Comparison of ENCODE assay signal across 21 cellular contexts in genomic region chr4:142706381-142706780, GRCh38.
DNase-seq lines count a peak whose midpoint lies in the region; ATAC-seq and TF ChIP-seq lines count a peak whose summit lies in the region.
"Had no signal": no experiment of that assay in that cellular context is flagged by ENCODE, and none has a peak within 500 bp of the region (broad histone marks: within the 10 kb centered on the region; RNA-seq: fewer than 3 reads in every experiment).

No MANE protein-coding gene starts in this region.

- peaks cover 3% of the 10 kb centered on the region for H3K36me3 Mint-ChIP-seq in CD4-positive, CD25-positive, alpha-beta regulatory T cell
- H3K36me3 Mint-ChIP-seq in activated CD4-positive, alpha-beta memory T cell treated with anti-CD3 and anti-CD28 coated beads, Interleukin-2, amount 10 ng/mL, durations not matched to agents 7 days and 5 days (ENCODE audit: low read depth) = peaks cover 17% of the 10 kb centered on the region
- H3K36me3 Mint-ChIP-seq: CD14-positive monocyte had no signal

- CTCF ChIA-PET in OCI-LY7 (lab: Charles Lee; ENCODE audit: unreplicated experiment) = no interaction called here
- CTCF ChIA-PET in activated CD4-positive, alpha-beta memory T cell treated with anti-CD3 and anti-CD28 coated beads, Interleukin-2, amount 10 ng/mL, durations not matched to agents 7 days and 5 days (lab: Charles Lee) = interaction anchor here (0.9 kb wide), 1 partner anchor 140 kb away, joined by 3 read pairs; the partner anchor contains the start of gene INPP4B

- peaks cover 2 to 8% of the 10 kb centered on the region in 2 experiments for H3K9me3 ChIP-seq in CD4-positive, CD25-positive, alpha-beta regulatory T cell (ENCODE audit: control insufficient read depth in 2 of 2, low read length in 2 of 2)
- H3K9me3 ChIP-seq in OCI-LY7 (ENCODE audit: low read length) = no peaks in the 10 kb centered on the region
- H3K9me3 ChIP-seq: A549, BE2C had no signal

- no peaks in the 10 kb centered on the region for H3K27me3 ChIP-seq in CD4-positive, CD25-positive, alpha-beta regulatory T cell (ENCODE audit: control insufficient read depth, insufficient read depth, low read length)
- H3K27me3 ChIP-seq: BE2C; BLaER1 treated with 17β-estradiol and CSF1 and Interleukin-3, amounts not matched to agents 10 nM and 100 nM had no signal

- H3K4me1 Mint-ChIP-seq in CD4-positive, CD25-positive, alpha-beta regulatory T cell = peaks cover 12 to 24% (median 21%) of the 10 kb centered on the region in 4 donors
- H3K4me1 Mint-ChIP-seq in activated CD4-positive, alpha-beta memory T cell treated with anti-CD3 and anti-CD28 coated beads, Interleukin-2, amount 10 ng/mL, durations not matched to agents 7 days and 5 days = peaks cover 19% of the 10 kb centered on the region

- intact Hi-C loops in OCI-LY7 (cut with micrococcal nuclease; ENCODE audit: unreplicated experiment) = no loop called here

- peaks cover 62% of the 10 kb centered on the region for H3K4me1 ChIP-seq in CD4-positive, CD25-positive, alpha-beta regulatory T cell (ENCODE audit: control insufficient read depth, insufficient read depth, low read length, poor library complexity, severe bottlenecking)
- no peaks in the 10 kb centered on the region for H3K4me1 ChIP-seq in OCI-LY7 (ENCODE audit: insufficient read depth, low read length, poor library complexity, severe bottlenecking)
- H3K4me1 ChIP-seq: A549, BE2C had no signal

- H4K20me1 ChIP-seq in OCI-LY7 (ENCODE audit: insufficient read depth, low read length) = no peaks in the 10 kb centered on the region
- H4K20me1 ChIP-seq: BLaER1 treated with 17β-estradiol and CSF1 and Interleukin-3, amounts not matched to agents 10 nM and 100 nM had no signal

- no peak for TF ChIP-seq CTCF in OCI-LY7 (conservative IDR thresholded peaks at IDR 0.05; ENCODE audit: low read length)

- no peaks in the 10 kb centered on the region for H3K9me2 ChIP-seq in OCI-LY7 (ENCODE audit: insufficient read depth, low read length)

- H2AFZ ChIP-seq in OCI-LY7 (ENCODE audit: low read length) = no peak overlapping the region
- H2AFZ ChIP-seq: GM23248 had no signal

- H3K36me3 ChIP-seq in CD4-positive, CD25-positive, alpha-beta regulatory T cell (ENCODE audit: control insufficient read depth, insufficient read depth, low read length) = no peaks in the 10 kb centered on the region
- H3K36me3 ChIP-seq in OCI-LY7 (ENCODE audit: insufficient read depth, low read length) = no peaks in the 10 kb centered on the region
- H3K36me3 ChIP-seq: BE2C; BLaER1 treated with 17β-estradiol and CSF1 and Interleukin-3, amounts not matched to agents 10 nM and 100 nM had no signal

- H3K4me3 ChIP-seq in CD4-positive, CD25-positive, alpha-beta regulatory T cell (ENCODE audit: low read depth, low read length) = no peak overlapping the region
- no peak overlapping the region for H3K4me3 ChIP-seq in OCI-LY7 (ENCODE audit: low read depth, low read length, poor library complexity, severe bottlenecking)
- H3K4me3 ChIP-seq: A549; BLaER1 treated with 17β-estradiol and CSF1 and Interleukin-3, amounts not matched to agents 10 nM and 100 nM; GM23248 had no signal

- H3K9me3 Mint-ChIP-seq in CD4-positive, CD25-positive, alpha-beta regulatory T cell = peaks cover 0 to 18% (median 7%) of the 10 kb centered on the region in 7 donors
- peaks cover 16% of the 10 kb centered on the region for H3K9me3 Mint-ChIP-seq in activated CD4-positive, alpha-beta memory T cell treated with anti-CD3 and anti-CD28 coated beads, Interleukin-2, amount 10 ng/mL, durations not matched to agents 7 days and 5 days

- H3K27ac ChIP-seq in CD4-positive, CD25-positive, alpha-beta regulatory T cell (ENCODE audit: insufficient read depth, low read length, poor library complexity, severe bottlenecking) = peak overlapping the region; percentile 26
- H3K27ac ChIP-seq in OCI-LY7 (ENCODE audit: low read depth, low read length, poor library complexity, severe bottlenecking) = no peak overlapping the region
- H3K27ac ChIP-seq: A549; BLaER1 treated with 17β-estradiol and CSF1 and Interleukin-3, amounts not matched to agents 10 nM and 100 nM; GM23248 had no signal

- no peak overlapping the region for H3K4me2 ChIP-seq in OCI-LY7 (ENCODE audit: low read length)
- H3K4me2 ChIP-seq: A549 had no signal

- no peak for ATAC-seq in CD4-positive, CD25-positive, alpha-beta regulatory T cell (ENCODE audit: low read depth in 2 of 2)
- ATAC-seq: A549; CD8-positive, alpha-beta T cell had no signal

- no peak overlapping the region for H3K27ac Mint-ChIP-seq in CD4-positive, CD25-positive, alpha-beta regulatory T cell
- H3K27ac Mint-ChIP-seq in activated CD4-positive, alpha-beta memory T cell treated with anti-CD3 and anti-CD28 coated beads, Interleukin-2, amount 10 ng/mL, durations not matched to agents 7 days and 5 days = no peak overlapping the region
- H3K27ac Mint-ChIP-seq: CD14-positive monocyte; CD8-positive, alpha-beta T cell had no signal

- no peaks in the 10 kb centered on the region for H3K27me3 Mint-ChIP-seq in CD4-positive, CD25-positive, alpha-beta regulatory T cell
- H3K27me3 Mint-ChIP-seq in activated CD4-positive, alpha-beta memory T cell treated with anti-CD3 and anti-CD28 coated beads, Interleukin-2, amount 10 ng/mL, durations not matched to agents 7 days and 5 days = no peaks in the 10 kb centered on the region

- no peak for DNase-seq in CD4-positive, CD25-positive, alpha-beta regulatory T cell
- DNase-seq in D341Med (ENCODE audit: low spot score) = peak; percentile 51
- DNase-seq in NCI-H524 (lab: John Stamatoyannopoulos, UW) = peak; percentile 33 to 52
- peak; percentile 90 for DNase-seq in NCI-H82 treated with DMSO at 0.1 percent for 48 hours (lab: John Stamatoyannopoulos, UW; ENCODE audit: unreplicated experiment)
- no peak for DNase-seq in glomerular visceral epithelial cell (ENCODE audit: extremely low spot score)
- DNase-seq in OCI-LY7 (ENCODE audit: low spot score) = no peak
- no peak for DNase-seq in activated CD4-positive, alpha-beta memory T cell treated with anti-CD3 and anti-CD28 coated beads, Interleukin-2, amount 10 ng/mL, durations not matched to agents 7 days and 5 days
- no peak for DNase-seq in superior temporal gyrus (ENCODE audit: extremely low spot score)
- DNase-seq: 8988T; ACHN; AML-193; CD8-positive, alpha-beta T cell; DMS53; DMS79 treated with DMSO at 0.1 percent for 48 hours; H7; HCEC 1CT had no signal

- BruUV-seq in OCI-LY7 (replicated peaks; lab: Mats Ljungman, UMichigan) = no TSS peak

- H3K4me3 Mint-ChIP-seq in CD4-positive, CD25-positive, alpha-beta regulatory T cell = no peak overlapping the region
- H3K4me3 Mint-ChIP-seq in activated CD4-positive, alpha-beta memory T cell treated with anti-CD3 and anti-CD28 coated beads, Interleukin-2, amount 10 ng/mL, durations not matched to agents 7 days and 5 days = no peak overlapping the region
- H3K4me3 Mint-ChIP-seq: CD14-positive monocyte; CD8-positive, alpha-beta T cell had no signal

- POLR2A ChIA-PET in OCI-LY7 (lab: Charles Lee) = interaction anchor here (1.1 kb wide), 1 partner anchor 18 kb away, joined by 3 read pairs; no protein-coding TSS in a partner anchor
- POLR2A ChIA-PET in activated CD4-positive, alpha-beta memory T cell treated with anti-CD3 and anti-CD28 coated beads, Interleukin-2, amount 10 ng/mL, durations not matched to agents 7 days and 5 days (lab: Charles Lee) = interaction anchor here (0.9 to 1.3 kb wide), 2 partner anchors 10 to 140 kb away, joined by 3 read pairs; no protein-coding TSS in a partner anchor

- no peaks in the 10 kb centered on the region for H3K79me2 ChIP-seq in OCI-LY7 (ENCODE audit: insufficient read depth, low read depth, low read length)

Comparison
In these comparisons a context has a peak if more than half of its experiments do, and no peak if none do; other contexts are left out.
1. DNase-seq: peak in D341Med (single experiment), NCI-H524 (2 of 2) and NCI-H82 treated with DMSO at 0.1 percent for 48 hours (single experiment); none in CD4-positive, CD25-positive, alpha-beta regulatory T cell (0 of 3), glomerular visceral epithelial cell (single experiment), OCI-LY7 (single experiment), activated CD4-positive, alpha-beta memory T cell treated with anti-CD3 and anti-CD28 coated beads, Interleukin-2, amount 10 ng/mL, durations not matched to agents 7 days and 5 days (single experiment) and superior temporal gyrus (single experiment).